In the genomic region with DNA sequence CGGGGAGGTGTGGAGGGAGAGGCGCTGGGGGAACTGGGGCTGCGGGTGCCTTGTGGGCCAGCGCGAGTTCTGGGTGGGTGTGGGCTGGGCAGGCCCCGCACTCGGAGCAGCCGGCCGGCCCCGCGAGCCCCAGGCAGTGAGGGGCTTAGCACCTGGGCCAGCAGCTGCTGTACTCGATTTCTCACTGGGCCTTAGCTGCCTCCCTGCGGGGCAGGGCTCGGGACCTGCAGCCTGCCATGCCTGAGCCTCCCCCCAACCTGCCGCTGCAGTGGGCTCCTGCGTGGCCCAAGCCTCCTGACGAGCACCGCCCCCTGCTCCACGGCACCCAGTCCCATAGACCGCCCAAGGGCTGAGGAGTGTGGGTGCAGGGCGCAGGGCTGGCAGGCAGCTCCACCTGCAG, we compare ENCODE assay signal across 9 cellular contexts.
"Had no signal": no experiment of that assay in that cellular context is flagged by ENCODE, and none has a peak within 500 bp of the region (broad histone marks: within the 10 kb centered on the region; RNA-seq: fewer than 3 reads in every experiment).

No MANE protein-coding gene starts in this region.

- H3K36me3 ChIP-seq: HAP-1 had no signal

- H3K4me1 ChIP-seq: HAP-1 had no signal

- ATAC-seq: HCT116, HepG2 had no signal

- H3K9me3 ChIP-seq: HAP-1 had no signal

- H3K4me3 ChIP-seq: GM23248, HAP-1 had no signal

- H3K27ac ChIP-seq: GM23248, HL-60 had no signal

- FAIRE-seq: HepG2 had no signal

- H3K9ac ChIP-seq: GM23248 had no signal

- DNase-seq: GM23248, GOT3, H7, HFFc6, KBM-7 had no signal
